In genomic region chr6:33208089-33208967, GRCh38 we compare ENCODE assay signal across 8 cellular contexts. TPM values are rescaled to one million over a fixed set of nuclear protein-coding genes. Genes with fewer than 3 reads are reported as not detected.
DNase-seq lines count a peak whose midpoint lies in the region; ATAC-seq, FAIRE-seq and TF ChIP-seq lines count a peak whose summit lies in the region.

TSS of gene RING1 (plus strand) at chr6:33208500. CDS start at chr6:33208823, 323 bp downstream.

- peak within 1 kb of the TSS; percentile 89 for H3K27ac Mint-ChIP-seq in memory B cell

- peak within 1 kb of the TSS; percentile 94 for H3K27ac ChIP-seq in effector memory CD4-positive, alpha-beta T cell (ENCODE audit: insufficient read depth, low read length, poor library complexity, severe bottlenecking)

- H3K4me3 Mint-ChIP-seq in memory B cell = peak within 1 kb of the TSS; percentile 88

- peak; percentile 38 for ATAC-seq in HG03135 (IDR thresholded peaks at IDR 0.05; ENCODE audit: unreplicated experiment)
- ATAC-seq in memory B cell (ENCODE audit: low read depth) = peak; percentile 74
- ATAC-seq in HG02610 (IDR thresholded peaks at IDR 0.05; ENCODE audit: unreplicated experiment) = no peak

- peaks cover 19% of the 10 kb centered on the region for H3K36me3 Mint-ChIP-seq in memory B cell

- peaks cover 9% of the 10 kb centered on the region for H3K27me3 ChIP-seq in effector memory CD4-positive, alpha-beta T cell (replicated peaks; ENCODE audit: control insufficient read depth, insufficient read depth, low read length, poor library complexity, severe bottlenecking)

- H3K36me3 ChIP-seq in effector memory CD4-positive, alpha-beta T cell (ENCODE audit: control insufficient read depth, insufficient read depth, low read length) = peaks cover 10% of the 10 kb centered on the region

- peaks cover 36% of the 10 kb centered on the region for H3K4me1 ChIP-seq in effector memory CD4-positive, alpha-beta T cell (ENCODE audit: control insufficient read depth, insufficient read depth, low read length, poor library complexity, severe bottlenecking)

- H3K9me3 Mint-ChIP-seq in memory B cell = no peaks in the 10 kb centered on the region

- peaks cover 35% of the 10 kb centered on the region for H3K4me1 Mint-ChIP-seq in memory B cell

- peak; percentile 95 for FAIRE-seq in GM12891 (lab: Jason Lieb, UNC)

- no peaks in the 10 kb centered on the region for H3K9me3 ChIP-seq in effector memory CD4-positive, alpha-beta T cell (ENCODE audit: control insufficient read depth, low read length)

- DNase-seq in GM12891 (ENCODE audit: insufficient read length, low spot score) (peak; percentile 95), NOMO-1 treated with DMSO at 0.1 percent for 48 hours (lab: John Stamatoyannopoulos, UW; ENCODE audit: unreplicated experiment) (peak; percentile 63), memory B cell (ENCODE audit: low spot score in 2 of 2) (peak; percentile 82 to 92)
- peak; percentile 74 to 78 for DNase-seq in activated CD8-positive, alpha-beta memory T cell treated with anti-CD3 and anti-CD28 coated beads for 4 hours (ENCODE audit: low read depth in 2 of 2)
- peak; percentile 79 to 84 (median 79) for DNase-seq in effector memory CD4-positive, alpha-beta T cell
- peak; percentile 68 to 87 (median 72) for DNase-seq in stimulated activated CD4-positive, alpha-beta T cell treated with anti-CD3 and anti-CD28 coated beads, TNF-alpha, amount 100 ng/mL, for 48 hours (ENCODE audit: low read depth in 3 of 3)

- H3K27me3 Mint-ChIP-seq in memory B cell = peaks cover 9% of the 10 kb centered on the region

- peak; percentile 89 for TF ChIP-seq POLR2A in GM12891 (IDR thresholded peaks at IDR 0.05; ENCODE audit: low read depth, low read length)

- peak within 1 kb of the TSS; percentile 93 for H3K4me3 ChIP-seq in effector memory CD4-positive, alpha-beta T cell (ENCODE audit: insufficient read depth, low read depth, low read length, poor library complexity, severe bottlenecking)

TF ChIP-seq in GM12891, 5 proteins besides CTCF, POLR2A, EP300 and RAD21:
- TF ChIP-seq POLR2AphosphoS5 (IDR thresholded peaks at IDR 0.05; ENCODE audit: low read depth, low read length) (peak; percentile 84), SPI1 (IDR thresholded peaks at IDR 0.05; ENCODE audit: low read depth, low read length) (no peak), PAX5 (IDR thresholded peaks at IDR 0.05; ENCODE audit: insufficient read depth, low read length, severe bottlenecking) (no peak), TAF1 (IDR thresholded peaks at IDR 0.05; ENCODE audit: low read depth, low read length) (peak; percentile 70; the same call in 1 of the 2 replicates), POU2F2 (IDR thresholded peaks at IDR 0.05; ENCODE audit: low read depth, low read length) (0 out of 2 replicates have a peak, but pooled peaks have one; percentile 57)

RNA-seq across cellular contexts. Expression of gene RING1, which starts in this region (rescaled TPM):
- 25.2 TPM for polyA plus RNA-seq in GM12891 (2012; ENCODE audit: low read depth, missing spikeins)
